Comparison of ENCODE assay signal across 13 cellular contexts in genomic region chr9:32928912-32929311, GRCh38.
DNase-seq lines count a peak whose midpoint lies in the region; ATAC-seq and TF ChIP-seq lines count a peak whose summit lies in the region.
"Had no signal": no experiment of that assay in that cellular context is flagged by ENCODE, and none has a peak within 500 bp of the region (broad histone marks: within the 10 kb centered on the region; RNA-seq: fewer than 3 reads in every experiment).

No MANE protein-coding gene starts in this region.

- TF ChIP-seq CTCF in epithelial cell of esophagus (IDR thresholded peaks at IDR 0.05; ENCODE audit: insufficient read depth, low read depth, low read length, missing control alignments) (no peak), Calu3 (IDR thresholded peaks at IDR 0.05; ENCODE audit: unreplicated experiment) (no peak)

- no TSS peak for BruUV-seq in Calu3 (replicated peaks; lab: Mats Ljungman, UMichigan)

- peaks cover 30% of the 10 kb centered on the region for H3K27me3 Mint-ChIP-seq in T-helper 17 cell
- no peaks in the 10 kb centered on the region for H3K27me3 Mint-ChIP-seq in Calu3 (ENCODE audit: unreplicated experiment)

- no peak overlapping the region for H3K4me3 ChIP-seq in right cardiac atrium (ENCODE audit: low read length)
- no peak overlapping the region for H3K4me3 ChIP-seq in epithelial cell of esophagus (ENCODE audit: low read length)
- H3K4me3 ChIP-seq: SJCRH30 had no signal

- H3K36me3 Mint-ChIP-seq in T-helper 17 cell (ENCODE audit: low read depth) (no peaks in the 10 kb centered on the region), Calu3 (ENCODE audit: insufficient read depth, unreplicated experiment) (no peaks in the 10 kb centered on the region)

- intact Hi-C loops in right cardiac atrium (cut with DNase I), result no loop called here
- intact Hi-C loops in Right ventricle myocardium superior (cut with DNase I), result no loop called here
- intact Hi-C loops in Calu3 (cut with micrococcal nuclease; ENCODE audit: unreplicated experiment), result no loop called here

- H3K4me1 ChIP-seq in right cardiac atrium (ENCODE audit: control insufficient read depth, insufficient read depth, low read length), result no peaks in the 10 kb centered on the region
- H3K4me1 ChIP-seq: SJCRH30 had no signal

- peak; percentile 38 to 51 for ATAC-seq in right cardiac atrium
- no peak for ATAC-seq in Right ventricle myocardium superior (ENCODE audit: poor library complexity)
- ATAC-seq in T-helper 17 cell, result no peak
- no peak for ATAC-seq in GM18861 (IDR thresholded peaks at IDR 0.05; ENCODE audit: unreplicated experiment)

- no peaks in the 10 kb centered on the region for H3K27me3 ChIP-seq in right cardiac atrium (ENCODE audit: control insufficient read depth, insufficient read depth)
- H3K27me3 ChIP-seq: SJCRH30 had no signal

- no peak overlapping the region for H3K27ac ChIP-seq in right cardiac atrium (ENCODE audit: low read length)
- H3K27ac ChIP-seq: SJCRH30 had no signal

- H3K27ac Mint-ChIP-seq in T-helper 17 cell, result peak overlapping the region; percentile 78
- no peak overlapping the region for H3K27ac Mint-ChIP-seq in Calu3 (ENCODE audit: unreplicated experiment)

- H3K4me1 Mint-ChIP-seq in T-helper 17 cell, result peaks cover 3% of the 10 kb centered on the region
- H3K4me1 Mint-ChIP-seq in Calu3 (ENCODE audit: low read depth, unreplicated experiment), result peaks cover 17% of the 10 kb centered on the region

- H3K9me3 ChIP-seq in right cardiac atrium (ENCODE audit: control insufficient read depth, low read length), result no peaks in the 10 kb centered on the region
- no peaks in the 10 kb centered on the region for H3K9me3 ChIP-seq in T-helper 17 cell (ENCODE audit: control insufficient read depth, low read length, poor library complexity, severe bottlenecking)
- H3K9me3 ChIP-seq: SJCRH30 had no signal

- no peaks in the 10 kb centered on the region for H3K9me3 Mint-ChIP-seq in Calu3 (ENCODE audit: low read depth, unreplicated experiment)

- DNase-seq in right cardiac atrium (no peak), Right ventricle myocardium superior (no peak), T-helper 17 cell (no peak), epithelial cell of esophagus (ENCODE audit: low read depth) (peak; percentile 37), NCI-H128 (lab: John Stamatoyannopoulos, UW; ENCODE audit: unreplicated experiment) (no peak), Calu3 (no peak)
- DNase-seq in stimulated activated CD4-positive, alpha-beta T cell treated with anti-CD3 and anti-CD28 coated beads, Interleukin-4, amount 100 ng/mL, for 4 hours, result no peak
- DNase-seq: DMS153, NCI-H1417, NCI-H187 treated with DMSO at 0.1 percent for 48 hours, NCI-H510A treated with DMSO at 0.1 percent for 48 hours had no signal

- no peak overlapping the region for H3K4me3 Mint-ChIP-seq in T-helper 17 cell
- no peak overlapping the region for H3K4me3 Mint-ChIP-seq in Calu3 (ENCODE audit: low read depth, unreplicated experiment)

- CTCF ChIA-PET in Calu3 (lab: Charles Lee), result no interaction called here

- WGBS in right cardiac atrium, result 24% methylated on average over 4 of the region's 4 CpGs

Comparison
In these comparisons a context has a peak if more than half of its experiments do, and no peak if none do; other contexts are left out.
1. ATAC-seq: peak in right cardiac atrium (2 of 2); none in Right ventricle myocardium superior (single experiment), T-helper 17 cell (single experiment) and GM18861 (single experiment).